In the genomic region with DNA sequence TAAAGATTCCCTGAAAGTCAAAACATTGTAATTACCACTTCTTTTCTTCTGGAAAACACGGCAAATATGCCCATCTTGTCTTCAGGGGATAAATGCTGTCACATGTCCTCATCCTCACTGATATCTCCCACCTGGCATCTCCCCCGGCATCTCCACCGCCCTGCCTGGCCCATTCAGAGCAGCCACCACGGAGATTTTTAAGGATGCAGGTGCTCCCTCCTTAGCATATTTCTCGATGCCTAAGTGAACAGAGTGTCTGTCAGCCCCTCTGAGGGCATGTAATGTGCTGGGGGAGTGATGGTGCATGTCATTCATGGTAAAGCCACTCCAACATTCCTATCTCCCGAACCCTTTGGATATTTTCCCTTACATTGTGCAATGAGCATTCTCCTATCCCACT, we compare ENCODE assay signal across 27 cellular contexts.
"Had no signal": no experiment of that assay in that cellular context is flagged by ENCODE, and none has a peak within 500 bp of the region (broad histone marks: within the 10 kb centered on the region; RNA-seq: fewer than 3 reads in every experiment).

No MANE protein-coding gene starts in this region.

- H3K36me3 ChIP-seq: ascending aorta, breast epithelium, cardiac muscle cell had no signal

- H3K27ac Mint-ChIP-seq: activated CD4-positive, alpha-beta memory T cell treated with anti-CD3 and anti-CD28 coated beads for 36 hours; activated CD4-positive, alpha-beta T cell treated with anti-CD3 and anti-CD28 coated beads for 36 hours; activated CD4-positive, alpha-beta T cell treated with anti-CD3 and anti-CD28 coated beads, Interleukin-2, amount 10 ng/mL, durations not matched to agents 24 days and 14 days; activated CD8-positive, alpha-beta T cell treated with anti-CD3 and anti-CD28 coated beads, Interleukin-2, amount 10 ng/mL, durations not matched to agents 7 days and 5 days; activated naive CD4-positive, alpha-beta T cell treated with anti-CD3 and anti-CD28 coated beads for 36 hours; activated naive CD4-positive, alpha-beta T cell treated with anti-CD3 and anti-CD28 coated beads, Interleukin-2, amount 50 U/mL, for 72 hours; activated naive CD8-positive, alpha-beta T cell treated with anti-CD3 and anti-CD28 coated beads, Interleukin-2, amount 10 ng/mL, durations not matched to agents 7 days and 5 days; activated T-helper 17 cell treated with anti-CD3 and anti-CD28 coated beads, Interleukin-2, amount 50 U/mL, for 72 hours; brain; dendritic cell treated with granulocyte-macrophage colony-stimulating factor and Interleukin-4, amounts not matched to agents 40 ng/mL and 50 ng/mL, for 4 days; endodermal cell had no signal

- FAIRE-seq: frontal cortex had no signal

- H3K27ac ChIP-seq: ascending aorta, breast epithelium, cardiac muscle cell, coronary artery, dorsolateral prefrontal cortex had no signal

- H3K4me3 Mint-ChIP-seq: activated CD4-positive, alpha-beta memory T cell treated with anti-CD3 and anti-CD28 coated beads for 36 hours; activated CD4-positive, alpha-beta T cell treated with anti-CD3 and anti-CD28 coated beads for 36 hours; activated CD4-positive, alpha-beta T cell treated with anti-CD3 and anti-CD28 coated beads, Interleukin-2, amount 10 ng/mL, durations not matched to agents 24 days and 14 days; activated CD8-positive, alpha-beta T cell treated with anti-CD3 and anti-CD28 coated beads, Interleukin-2, amount 10 ng/mL, durations not matched to agents 7 days and 5 days; activated naive CD4-positive, alpha-beta T cell treated with anti-CD3 and anti-CD28 coated beads for 36 hours; activated naive CD8-positive, alpha-beta T cell treated with anti-CD3 and anti-CD28 coated beads, Interleukin-2, amount 10 ng/mL, durations not matched to agents 7 days and 5 days; activated T-cell treated with anti-CD3 and anti-CD28 coated beads, Interleukin-2, amount 50 U/mL, for 4 hours; activated T-helper 17 cell treated with anti-CD3 and anti-CD28 coated beads, Interleukin-2, amount 50 U/mL, for 72 hours; brain; central memory CD8-positive, alpha-beta T cell; dendritic cell treated with granulocyte-macrophage colony-stimulating factor and Interleukin-4, amounts not matched to agents 40 ng/mL and 50 ng/mL, for 4 days; endodermal cell had no signal

- H3K9me3 ChIP-seq: ascending aorta, breast epithelium had no signal

- H3K4me1 ChIP-seq: ascending aorta, breast epithelium had no signal

- H3K36me3 Mint-ChIP-seq: activated CD4-positive, alpha-beta memory T cell treated with anti-CD3 and anti-CD28 coated beads for 36 hours; activated naive CD4-positive, alpha-beta T cell treated with anti-CD3 and anti-CD28 coated beads, Interleukin-2, amount 50 U/mL, for 72 hours; activated naive CD8-positive, alpha-beta T cell treated with anti-CD3 and anti-CD28 coated beads, Interleukin-2, amount 10 ng/mL, durations not matched to agents 7 days and 5 days; brain had no signal

- H3K4me3 ChIP-seq: ascending aorta, breast epithelium, cardiac muscle cell, coronary artery, dorsolateral prefrontal cortex had no signal

- H3K9me3 Mint-ChIP-seq: activated CD4-positive, alpha-beta memory T cell treated with anti-CD3 and anti-CD28 coated beads for 36 hours; activated CD4-positive, alpha-beta T cell treated with anti-CD3 and anti-CD28 coated beads, Interleukin-2, amount 10 ng/mL, durations not matched to agents 24 days and 14 days; activated naive CD4-positive, alpha-beta T cell treated with anti-CD3 and anti-CD28 coated beads for 36 hours; activated naive CD4-positive, alpha-beta T cell treated with anti-CD3 and anti-CD28 coated beads, Interleukin-2, amount 50 U/mL, for 72 hours; activated naive CD8-positive, alpha-beta T cell treated with anti-CD3 and anti-CD28 coated beads, Interleukin-2, amount 10 ng/mL, durations not matched to agents 7 days and 5 days; activated T-cell treated with anti-CD3 and anti-CD28 coated beads, Interleukin-2, amount 50 U/mL, for 4 hours; activated T-helper 17 cell treated with anti-CD3 and anti-CD28 coated beads, Interleukin-2, amount 50 U/mL, for 72 hours; central memory CD8-positive, alpha-beta T cell; dendritic cell treated with granulocyte-macrophage colony-stimulating factor and Interleukin-4, amounts not matched to agents 40 ng/mL and 50 ng/mL, for 4 days; endodermal cell had no signal

- H3K27me3 Mint-ChIP-seq: activated CD4-positive, alpha-beta memory T cell treated with anti-CD3 and anti-CD28 coated beads for 36 hours; activated CD4-positive, alpha-beta T cell treated with anti-CD3 and anti-CD28 coated beads for 36 hours; activated T-helper 17 cell treated with anti-CD3 and anti-CD28 coated beads, Interleukin-2, amount 50 U/mL, for 72 hours; central memory CD8-positive, alpha-beta T cell had no signal

- H3K4me1 Mint-ChIP-seq: central memory CD8-positive, alpha-beta T cell had no signal

- H3K27me3 ChIP-seq: ascending aorta, breast epithelium, cardiac muscle cell, dorsolateral prefrontal cortex had no signal

- DNase-seq: activated CD4-positive, alpha-beta memory T cell treated with anti-CD3 and anti-CD28 coated beads for 36 hours; activated CD4-positive, alpha-beta T cell treated with anti-CD3 and anti-CD28 coated beads for 36 hours; activated CD4-positive, alpha-beta T cell treated with anti-CD3 and anti-CD28 coated beads, Interleukin-2, amount 10 ng/mL, durations not matched to agents 24 days and 14 days; activated CD4-positive, CD25-positive, alpha-beta regulatory T cell; activated CD4-positive, CD25-positive, alpha-beta regulatory T cell treated with anti-CD3 and anti-CD28 coated beads, Interleukin-2, amount 50 U/mL, for 72 hours; activated CD8-positive, alpha-beta T cell treated with anti-CD3 and anti-CD28 coated beads, Interleukin-2, amount 10 ng/mL, durations not matched to agents 7 days and 5 days; activated effector memory CD4-positive, alpha-beta T cell treated with Interleukin-2 at 50 U/mL for 16 hours; activated gamma-delta T cell treated with Interleukin-2 at 50 U/mL for 16 hours; activated naive CD4-positive, alpha-beta T cell treated with anti-CD3 and anti-CD28 coated beads for 36 hours; activated naive CD8-positive, alpha-beta T cell treated with anti-CD3 and anti-CD28 coated beads, Interleukin-2, amount 10 ng/mL, durations not matched to agents 7 days and 5 days; activated T-cell treated with anti-CD3 and anti-CD28 coated beads, Interleukin-2, amount 50 U/mL, for 4 hours; effector memory CD4-positive, alpha-beta T cell; endodermal cell; foreskin fibroblast; T-helper 2 cell had no signal

- ATAC-seq: activated CD4-positive, alpha-beta T cell treated with anti-CD3 and anti-CD28 coated beads for 36 hours; activated CD8-positive, alpha-beta T cell treated with anti-CD3 and anti-CD28 coated beads, Interleukin-2, amount 10 ng/mL, durations not matched to agents 7 days and 5 days; activated naive CD4-positive, alpha-beta T cell treated with anti-CD3 and anti-CD28 coated beads, Interleukin-2, amount 50 U/mL, for 72 hours; activated T-cell treated with anti-CD3 and anti-CD28 coated beads, Interleukin-2, amount 50 U/mL, for 4 hours; activated T-helper 17 cell treated with anti-CD3 and anti-CD28 coated beads, Interleukin-2, amount 50 U/mL, for 72 hours; esophagus mucosa had no signal
